In genomic region chr17:28592260-28592659, GRCh38 we compare ENCODE assay signal across 19 cellular contexts. TPM values are rescaled to one million over a fixed set of nuclear protein-coding genes. Genes with fewer than 3 reads are reported as not detected.
DNase-seq lines count a peak whose midpoint lies in the region; ATAC-seq and TF ChIP-seq lines count a peak whose summit lies in the region.
"Had no signal": no experiment of that assay in that cellular context is flagged by ENCODE, and none has a peak within 500 bp of the region (broad histone marks: within the 10 kb centered on the region; RNA-seq: fewer than 3 reads in every experiment).

No MANE protein-coding gene starts in this region.

- no peak overlapping the region for H3K4me3 Mint-ChIP-seq in activated CD4-positive, alpha-beta T cell treated with anti-CD3 and anti-CD28 coated beads, Interleukin-2, amount 10 ng/mL, durations not matched to agents 24 days and 14 days
- no peak overlapping the region for H3K4me3 Mint-ChIP-seq in activated CD4-positive, alpha-beta T cell treated with anti-CD3 and anti-CD28 coated beads for 36 hours
- H3K4me3 Mint-ChIP-seq in Caco-2 (ENCODE audit: unreplicated experiment), result no peak overlapping the region
- H3K4me3 Mint-ChIP-seq in activated naive CD8-positive, alpha-beta T cell treated with anti-CD3 and anti-CD28 coated beads for 36 hours, result no peak overlapping the region
- H3K4me3 Mint-ChIP-seq: CD8-positive, alpha-beta T cell had no signal

- no peak overlapping the region for H3K4me2 ChIP-seq in mammary epithelial cell (ENCODE audit: insufficient read depth, low read depth, low read length)

- CTCF ChIA-PET in activated CD4-positive, alpha-beta T cell treated with anti-CD3 and anti-CD28 coated beads for 36 hours (lab: Charles Lee), result no interaction called here
- CTCF ChIA-PET in Caco-2 (lab: Charles Lee), result interaction anchor here (0.5 kb wide), 1 partner anchor 33 kb away, joined by 3 read pairs; no protein-coding TSS in a partner anchor
- CTCF ChIA-PET in mammary epithelial cell (lab: Charles Lee; ENCODE audit: low non-redundant PET), result no interaction called here

- H3K27ac Mint-ChIP-seq in activated CD4-positive, alpha-beta T cell treated with anti-CD3 and anti-CD28 coated beads, Interleukin-2, amount 10 ng/mL, durations not matched to agents 24 days and 14 days, result peak overlapping the region; percentile 56
- no peak overlapping the region for H3K27ac Mint-ChIP-seq in activated CD4-positive, alpha-beta T cell treated with anti-CD3 and anti-CD28 coated beads for 36 hours
- H3K27ac Mint-ChIP-seq in Caco-2 (ENCODE audit: unreplicated experiment), result no peak overlapping the region
- H3K27ac Mint-ChIP-seq in activated naive CD8-positive, alpha-beta T cell treated with anti-CD3 and anti-CD28 coated beads for 36 hours, result no peak overlapping the region
- H3K27ac Mint-ChIP-seq: CD8-positive, alpha-beta T cell had no signal

- H2AFZ ChIP-seq in mammary epithelial cell (ENCODE audit: low read depth, low read length), result no peak overlapping the region

- H3K36me3 Mint-ChIP-seq in activated CD4-positive, alpha-beta T cell treated with anti-CD3 and anti-CD28 coated beads, Interleukin-2, amount 10 ng/mL, durations not matched to agents 24 days and 14 days (ENCODE audit: low read depth), result peaks cover 41% of the 10 kb centered on the region
- peaks cover 42% of the 10 kb centered on the region for H3K36me3 Mint-ChIP-seq in activated CD4-positive, alpha-beta T cell treated with anti-CD3 and anti-CD28 coated beads for 36 hours (ENCODE audit: low read depth)
- H3K36me3 Mint-ChIP-seq in Caco-2 (ENCODE audit: insufficient read depth, unreplicated experiment), result peaks cover 62% of the 10 kb centered on the region
- peaks cover 36% of the 10 kb centered on the region for H3K36me3 Mint-ChIP-seq in activated naive CD8-positive, alpha-beta T cell treated with anti-CD3 and anti-CD28 coated beads for 36 hours

- H3K4me1 ChIP-seq in Caco-2 (no peaks in the 10 kb centered on the region), mammary epithelial cell (ENCODE audit: insufficient read depth, low read length) (no peaks in the 10 kb centered on the region)

- in situ Hi-C loops in mammary epithelial cell (cut with MboI; ENCODE audit: low sequenced_read_pairs in 2 of 2), result no loop called here

- no peak for DNase-seq in activated CD4-positive, alpha-beta T cell treated with anti-CD3 and anti-CD28 coated beads, Interleukin-2, amount 10 ng/mL, durations not matched to agents 24 days and 14 days
- DNase-seq in activated CD4-positive, alpha-beta T cell treated with anti-CD3 and anti-CD28 coated beads for 36 hours, result no peak
- DNase-seq in Caco-2 (peak in 1 of 2 experiments; percentile 11), mammary epithelial cell (no peak)
- DNase-seq in activated naive CD8-positive, alpha-beta T cell treated with anti-CD3 and anti-CD28 coated beads for 36 hours, result no peak
- DNase-seq: 8988T; AML-193; C1 segment of cervical spinal cord; Calu3; CD8-positive, alpha-beta T cell; DMS153; IMR-90; NCI-H1694 treated with DMSO at 0.1 percent for 48 hours; NCI-H446 treated with DMSO at 0.1 percent for 48 hours; NCI-H526 treated with DMSO at 0.1 percent for 48 hours; RPMI8226; SHP77 had no signal

- intact Hi-C loops in activated CD4-positive, alpha-beta T cell treated with anti-CD3 and anti-CD28 coated beads, Interleukin-2, amount 10 ng/mL, durations not matched to agents 24 days and 14 days (cut with micrococcal nuclease), result no loop called here
- intact Hi-C loops in activated CD4-positive, alpha-beta T cell treated with anti-CD3 and anti-CD28 coated beads for 36 hours (cut with DNase I, micrococcal nuclease), result no loop called here
- intact Hi-C loops in Caco-2 (cut with micrococcal nuclease; ENCODE audit: unreplicated experiment), result loop anchor here (10.0 kb wide), 1 partner anchor 53 kb away; the partner anchor contains the start of gene BLTP2
- intact Hi-C loops in mammary epithelial cell (cut with micrococcal nuclease), result no loop called here

- no peak overlapping the region for H3K4me3 ChIP-seq in Caco-2 (ENCODE audit: low read depth, low read length)
- no peak overlapping the region for H3K4me3 ChIP-seq in mammary epithelial cell (replicated peaks in 1 of 3; ENCODE audit: insufficient read depth in 1 of 3, low read depth in 2 of 3, low read length in 3 of 3)

- ATAC-seq in activated CD4-positive, alpha-beta T cell treated with anti-CD3 and anti-CD28 coated beads for 36 hours, result no peak
- ATAC-seq in HG02970 (IDR thresholded peaks at IDR 0.05; ENCODE audit: low FRiP score, unreplicated experiment), result no peak
- ATAC-seq: CD8-positive, alpha-beta T cell; HCT116 had no signal

- WGBS in mammary epithelial cell (ENCODE audit: low coverage, missing lambda C conversion rate), result 96% methylated on average over 4 of the region's 4 CpGs

- H3K4me1 Mint-ChIP-seq in activated CD4-positive, alpha-beta T cell treated with anti-CD3 and anti-CD28 coated beads, Interleukin-2, amount 10 ng/mL, durations not matched to agents 24 days and 14 days, result peaks cover 7% of the 10 kb centered on the region
- H3K4me1 Mint-ChIP-seq in activated CD4-positive, alpha-beta T cell treated with anti-CD3 and anti-CD28 coated beads for 36 hours, result peaks cover 1% of the 10 kb centered on the region
- peaks cover under 1% of the 10 kb centered on the region for H3K4me1 Mint-ChIP-seq in Caco-2 (ENCODE audit: low read depth, unreplicated experiment)
- peaks cover 1% of the 10 kb centered on the region for H3K4me1 Mint-ChIP-seq in activated naive CD8-positive, alpha-beta T cell treated with anti-CD3 and anti-CD28 coated beads for 36 hours

- POLR2A ChIA-PET in activated CD4-positive, alpha-beta T cell treated with anti-CD3 and anti-CD28 coated beads for 36 hours (lab: Charles Lee), result interaction anchor here (1.4 kb wide), 1 partner anchor 14 kb away, joined by 3 read pairs; no protein-coding TSS in a partner anchor
- POLR2A ChIA-PET in Caco-2 (lab: Charles Lee), result no interaction called here

- dilution Hi-C loops in mammary epithelial cell (cut with HindIII; ENCODE audit: low sequenced_read_pairs), result no loop called here

- H3K27me3 ChIP-seq in Caco-2 (replicated peaks; ENCODE audit: control insufficient read depth, insufficient read depth, low read length) (no peaks in the 10 kb centered on the region), mammary epithelial cell (ENCODE audit: insufficient read depth, low read length) (no peaks in the 10 kb centered on the region)

- TSS peak; percentile 1 for BruUV-seq in Caco-2 (replicated peaks; lab: Mats Ljungman, UMichigan)
- BruUV-seq in mammary epithelial cell (replicated peaks; lab: Mats Ljungman, UMichigan), result TSS peak; percentile 38

- no peak for TF ChIP-seq CTCF in Caco-2 (IDR thresholded peaks at IDR 0.05; ENCODE audit: insufficient read depth in 1 of 2, low read depth in 1 of 2, low read length in 1 of 2, severe bottlenecking in 1 of 2, unreplicated experiment in 1 of 2)
- no peak for TF ChIP-seq CTCF in mammary epithelial cell (conservative IDR thresholded peaks at IDR 0.05 in 1 of 2, IDR thresholded peaks at IDR 0.05 in 1 of 2; ENCODE audit: extremely low read depth in 1 of 2, insufficient read depth in 1 of 2, low read depth in 1 of 2, low read length in 2 of 2)

- H3K36me3 ChIP-seq in Caco-2 (ENCODE audit: control insufficient read depth, insufficient read depth, low read length), result peaks cover 5% of the 10 kb centered on the region
- peaks cover 26% of the 10 kb centered on the region for H3K36me3 ChIP-seq in mammary epithelial cell (ENCODE audit: insufficient read depth, low read length)

- no peaks in the 10 kb centered on the region for H3K9me3 ChIP-seq in Caco-2
- H3K9me3 ChIP-seq in mammary epithelial cell (replicated peaks; ENCODE audit: insufficient read depth, low read length), result no peaks in the 10 kb centered on the region

- H3K79me2 ChIP-seq in mammary epithelial cell (ENCODE audit: insufficient read depth, low read length), result peaks cover 10% of the 10 kb centered on the region

- no peaks in the 10 kb centered on the region for H3K9me3 Mint-ChIP-seq in activated CD4-positive, alpha-beta T cell treated with anti-CD3 and anti-CD28 coated beads, Interleukin-2, amount 10 ng/mL, durations not matched to agents 24 days and 14 days
- no peaks in the 10 kb centered on the region for H3K9me3 Mint-ChIP-seq in activated CD4-positive, alpha-beta T cell treated with anti-CD3 and anti-CD28 coated beads for 36 hours (ENCODE audit: low read depth)
- H3K9me3 Mint-ChIP-seq in Caco-2 (ENCODE audit: unreplicated experiment), result no peaks in the 10 kb centered on the region
- no peaks in the 10 kb centered on the region for H3K9me3 Mint-ChIP-seq in activated naive CD8-positive, alpha-beta T cell treated with anti-CD3 and anti-CD28 coated beads for 36 hours
- H3K9me3 Mint-ChIP-seq: CD8-positive, alpha-beta T cell had no signal

- H3K27me3 Mint-ChIP-seq in activated CD4-positive, alpha-beta T cell treated with anti-CD3 and anti-CD28 coated beads, Interleukin-2, amount 10 ng/mL, durations not matched to agents 24 days and 14 days, result no peaks in the 10 kb centered on the region
- H3K27me3 Mint-ChIP-seq in activated CD4-positive, alpha-beta T cell treated with anti-CD3 and anti-CD28 coated beads for 36 hours, result no peaks in the 10 kb centered on the region
- no peaks in the 10 kb centered on the region for H3K27me3 Mint-ChIP-seq in Caco-2 (ENCODE audit: insufficient read depth, unreplicated experiment)
- no peaks in the 10 kb centered on the region for H3K27me3 Mint-ChIP-seq in activated naive CD8-positive, alpha-beta T cell treated with anti-CD3 and anti-CD28 coated beads for 36 hours

- H3K9ac ChIP-seq in mammary epithelial cell (ENCODE audit: insufficient read depth, low read length), result no peak overlapping the region

- H4K20me1 ChIP-seq in mammary epithelial cell (ENCODE audit: insufficient read depth, low read length), result no peaks in the 10 kb centered on the region

- H3K27ac ChIP-seq in mammary epithelial cell (ENCODE audit: insufficient read depth, low read depth, low read length), result no peak overlapping the region

RNA-seq across cellular contexts. Expression of gene SPAG5, which starts 6.6 kb away (rescaled TPM):
- total RNA-seq in activated CD4-positive, alpha-beta T cell treated with anti-CD3 and anti-CD28 coated beads, Interleukin-2, amount 10 ng/mL, durations not matched to agents 24 days and 14 days, result 89.6 and 91.3 TPM in 2 replicates
- 100 to 1,000 TPM; 142 to 165 TPM for total RNA-seq in activated CD4-positive, alpha-beta T cell treated with anti-CD3 and anti-CD28 coated beads for 36 hours
- total RNA-seq in Caco-2 (2022), result 113 TPM in 2 replicates
- 10 to 100 TPM in 1 of 2 donors, 1 to 10 TPM in 1; 2.5 to 38.9 TPM for total RNA-seq in mammary epithelial cell
- polyA plus RNA-seq in mammary epithelial cell, result 41.4 TPM
- polyA minus RNA-seq in mammary epithelial cell, result 88.4 TPM
- 100 to 1,000 TPM; 111 to 122 TPM for total RNA-seq in activated naive CD8-positive, alpha-beta T cell treated with anti-CD3 and anti-CD28 coated beads for 36 hours

RNA-seq across cellular contexts. Expression of gene ALDOC, which starts 15.6 kb away (rescaled TPM):
- total RNA-seq in activated CD4-positive, alpha-beta T cell treated with anti-CD3 and anti-CD28 coated beads, Interleukin-2, amount 10 ng/mL, durations not matched to agents 24 days and 14 days, result 70.2 and 72.9 TPM in 2 replicates
- 100 to 1,000 TPM; 131 to 133 TPM for total RNA-seq in activated CD4-positive, alpha-beta T cell treated with anti-CD3 and anti-CD28 coated beads for 36 hours
- 16.3 and 17.7 TPM in 2 replicates for total RNA-seq in Caco-2 (2022)
- total RNA-seq in mammary epithelial cell, result 10 to 100 TPM; 45.4 to 46.0 TPM
- 163 TPM for polyA plus RNA-seq in mammary epithelial cell
- polyA minus RNA-seq in mammary epithelial cell, result 262 TPM
- 10 to 100 TPM; 85.6 to 85.8 TPM for total RNA-seq in activated naive CD8-positive, alpha-beta T cell treated with anti-CD3 and anti-CD28 coated beads for 36 hours

RNA-seq across cellular contexts. Expression of gene PIGS, which starts 20.9 kb away (rescaled TPM):
- total RNA-seq in activated CD4-positive, alpha-beta T cell treated with anti-CD3 and anti-CD28 coated beads, Interleukin-2, amount 10 ng/mL, durations not matched to agents 24 days and 14 days, result 65.8 and 70.9 TPM in 2 replicates
- total RNA-seq in activated CD4-positive, alpha-beta T cell treated with anti-CD3 and anti-CD28 coated beads for 36 hours, result 10 to 100 TPM; 38.7 to 41.4 TPM
- total RNA-seq in Caco-2 (2022), result 78.2 and 99.6 TPM in 2 replicates
- 10 to 100 TPM; 45.0 to 56.2 TPM for total RNA-seq in mammary epithelial cell
- 59.1 TPM for polyA plus RNA-seq in mammary epithelial cell
- 125 TPM for polyA minus RNA-seq in mammary epithelial cell
- total RNA-seq in activated naive CD8-positive, alpha-beta T cell treated with anti-CD3 and anti-CD28 coated beads for 36 hours, result 10 to 100 TPM; 41.5 to 42.5 TPM

RNA-seq across cellular contexts. Expression of gene RSKR, which starts 21.7 kb away (rescaled TPM):
- total RNA-seq in activated CD4-positive, alpha-beta T cell treated with anti-CD3 and anti-CD28 coated beads, Interleukin-2, amount 10 ng/mL, durations not matched to agents 24 days and 14 days, result 40.8 and 43.8 TPM in 2 replicates
- total RNA-seq in activated CD4-positive, alpha-beta T cell treated with anti-CD3 and anti-CD28 coated beads for 36 hours, result 10 to 100 TPM; 17.6 to 21.4 TPM
- total RNA-seq in Caco-2 (2022) (15.7 and 18.9 TPM in 2 replicates), mammary epithelial cell (10 to 100 TPM in 1 of 2 donors, 1 to 10 TPM in 1; 3.0 to 12.2 TPM)
- polyA plus RNA-seq in mammary epithelial cell, result 3.4 TPM
- polyA minus RNA-seq in mammary epithelial cell, result 20.5 TPM
- total RNA-seq in activated naive CD8-positive, alpha-beta T cell treated with anti-CD3 and anti-CD28 coated beads for 36 hours, result 10 to 100 TPM; 14.3 to 17.8 TPM

RNA-seq across cellular contexts. Expression of gene UNC119, which starts 39.8 kb away (rescaled TPM):
- 59.8 and 60.2 TPM in 2 replicates for total RNA-seq in activated CD4-positive, alpha-beta T cell treated with anti-CD3 and anti-CD28 coated beads, Interleukin-2, amount 10 ng/mL, durations not matched to agents 24 days and 14 days
- 10 to 100 TPM; 35.9 to 48.7 TPM for total RNA-seq in activated CD4-positive, alpha-beta T cell treated with anti-CD3 and anti-CD28 coated beads for 36 hours
- total RNA-seq in Caco-2 (2022) (40.5 and 41.3 TPM in 2 replicates), mammary epithelial cell (10 to 100 TPM; 26.3 to 27.5 TPM)
- 40.9 TPM for polyA plus RNA-seq in mammary epithelial cell
- polyA minus RNA-seq in mammary epithelial cell, result 33.3 TPM
- 10 to 100 TPM; 31.5 to 34.3 TPM for total RNA-seq in activated naive CD8-positive, alpha-beta T cell treated with anti-CD3 and anti-CD28 coated beads for 36 hours
